In the genomic region with DNA sequence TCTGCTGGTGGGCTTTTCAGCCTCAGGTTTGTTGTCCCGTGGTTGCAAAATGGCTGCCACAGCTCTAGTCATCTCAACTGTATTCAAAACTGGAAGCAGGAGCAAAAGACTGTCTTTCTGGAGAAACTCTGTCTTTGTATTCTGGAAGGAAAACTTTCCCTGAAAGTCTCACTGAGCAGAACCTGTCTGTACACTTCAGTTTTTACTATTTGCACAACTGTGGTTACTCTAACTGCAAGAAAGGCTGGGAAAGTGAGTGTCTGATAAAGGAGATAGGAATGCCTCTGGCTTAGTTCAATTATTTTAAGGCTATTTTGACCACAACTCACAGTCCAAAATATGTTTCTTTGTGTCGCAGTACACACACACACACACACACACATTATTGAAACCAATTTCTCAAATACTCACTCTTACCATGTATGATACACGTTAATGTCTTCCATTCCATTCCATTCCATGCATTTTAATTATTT, we compare ENCODE assay signal across 9 cellular contexts. TPM values are rescaled to one million over a fixed set of nuclear protein-coding genes. Genes with fewer than 3 reads are reported as not detected.
DNase-seq lines count a peak whose midpoint lies in the region; ATAC-seq, FAIRE-seq and TF ChIP-seq lines count a peak whose summit lies in the region.
"Had no signal": no experiment of that assay in that cellular context is flagged by ENCODE, and none has a peak within 500 bp of the region (broad histone marks: within the 10 kb centered on the region; RNA-seq: fewer than 3 reads in every experiment).

No MANE protein-coding gene starts in this region.

- 19% methylated on average over 3 of the region's 3 CpGs for WGBS in K562 (ENCODE audit: insufficient coverage, low coverage, missing lambda C conversion rate)

- intact Hi-C loops in K562 (cut with micrococcal nuclease), result no loop called here

- H3K4me3 Mint-ChIP-seq in activated T-cell treated with anti-CD3 and anti-CD28 coated beads, Interleukin-2, amount 50 U/mL, for 72 hours, result no peak overlapping the region

- no peak for TF ChIP-seq CTCF in K562 (IDR thresholded peaks at IDR 0.05 in 2 of 3, conservative IDR thresholded peaks at IDR 0.05 in 1 of 3; ENCODE audit: insufficient read depth in 2 of 3, low read depth in 1 of 3, low read length in 3 of 3)
- TF ChIP-seq CTCF in kidney epithelial cell (IDR thresholded peaks at IDR 0.05; ENCODE audit: insufficient read depth, low read length, poor library complexity, severe bottlenecking), result no peak

- H3K36me3 ChIP-seq in K562 (ENCODE audit: control insufficient read depth, insufficient read depth, low read length) (0 out of 3 replicates have a peak, but pooled peaks cover 6% of the 10 kb centered on the region), kidney epithelial cell (ENCODE audit: control insufficient read depth, insufficient read depth, low read length) (no peaks in the 10 kb centered on the region)

- no peak overlapping the region for H2AFZ ChIP-seq in K562 (ENCODE audit: low read depth, low read length)

- DNase-seq in HPDE6-E6E7 (ENCODE audit: extremely low spot score) (peak; percentile 60), K562 (ENCODE audit: extremely low read depth in 1 of 4, low spot score in 3 of 4) (no peak), kidney epithelial cell (ENCODE audit: low read depth) (peak; percentile 69), superior temporal gyrus (ENCODE audit: extremely low spot score) (peak; percentile 39)
- no peak for DNase-seq in activated T-cell treated with anti-CD3 and anti-CD28 coated beads, Interleukin-2, amount 50 U/mL, for 72 hours

- H3K4me3 ChIP-seq in K562 (no peak overlapping the region), kidney epithelial cell (ENCODE audit: low read depth, low read length) (no peak overlapping the region)

- peaks cover 10% of the 10 kb centered on the region for H3K4me1 Mint-ChIP-seq in activated T-cell treated with anti-CD3 and anti-CD28 coated beads, Interleukin-2, amount 50 U/mL, for 72 hours (ENCODE audit: low read depth)

- BruUV-seq in K562 (replicated peaks; lab: Mats Ljungman, UMichigan), result no TSS peak

- no peak for TF ChIP-seq RAD21 in K562 (CRISPR knock-in tag; conservative IDR thresholded peaks at IDR 0.05 in 1 of 2, IDR thresholded peaks at IDR 0.05 in 1 of 2)

- peak overlapping the region; percentile 62 for H3K4me2 ChIP-seq in K562 (ENCODE audit: insufficient read depth, low read length)

- TF ChIP-seq POLR2A in K562 (conservative IDR thresholded peaks at IDR 0.05), result no peak

- no peaks in the 10 kb centered on the region for H3K27me3 ChIP-seq in K562 (ENCODE audit: control insufficient read depth in 2 of 2, insufficient read depth in 2 of 2, low read length in 2 of 2)
- H3K27me3 ChIP-seq in kidney epithelial cell (ENCODE audit: control insufficient read depth, insufficient read depth, low read length), result no peaks in the 10 kb centered on the region

- no peak for TF ChIP-seq EP300 in K562 (IDR thresholded peaks at IDR 0.05; ENCODE audit: low read length)

- H3K9me3 ChIP-seq in K562 (replicated peaks; ENCODE audit: control insufficient read depth, insufficient read depth, low read depth, low read length), result no peaks in the 10 kb centered on the region

- H3K27me3 Mint-ChIP-seq in activated T-cell treated with anti-CD3 and anti-CD28 coated beads, Interleukin-2, amount 50 U/mL, for 72 hours (ENCODE audit: low read depth), result no peaks in the 10 kb centered on the region

- H3K36me3 Mint-ChIP-seq in activated T-cell treated with anti-CD3 and anti-CD28 coated beads, Interleukin-2, amount 50 U/mL, for 72 hours (ENCODE audit: insufficient read depth in 2 of 2), result no peaks in the 10 kb centered on the region

- ATAC-seq in K562, result peak; percentile 43
- ATAC-seq in GM21786 (IDR thresholded peaks at IDR 0.05; ENCODE audit: unreplicated experiment), result no peak
- ATAC-seq in activated T-cell treated with anti-CD3 and anti-CD28 coated beads, Interleukin-2, amount 50 U/mL, for 72 hours (replicated peaks in 1 of 2), result no peak
- ATAC-seq in GM21526 (IDR thresholded peaks at IDR 0.05; ENCODE audit: low FRiP score, unreplicated experiment), result no peak
- ATAC-seq in GM18868 (IDR thresholded peaks at IDR 0.05; ENCODE audit: unreplicated experiment), result no peak

- peaks cover 22% of the 10 kb centered on the region in 2 experiments for H3K4me1 ChIP-seq in K562 (replicated peaks in 1 of 2; ENCODE audit: control insufficient read depth in 2 of 2, insufficient read depth in 2 of 2, low read length in 2 of 2)

- CTCF ChIA-PET in K562 (lab: Yijun Ruan, JAX; ENCODE audit: low intra/inter-chr PET ratio), result no interaction called here

- H3K9ac ChIP-seq in K562 (ENCODE audit: insufficient read depth in 1 of 2, low read depth in 2 of 2, low read length in 2 of 2), result 0 out of 4 replicates have a peak overlapping the region, but pooled peaks of 1 of the 2 experiments have one; percentile 4

- H4K20me1 ChIP-seq in K562 (replicated peaks; ENCODE audit: control insufficient read depth, insufficient read depth, low read length), result peaks cover 14% of the 10 kb centered on the region

- no peak overlapping the region for H3K27ac Mint-ChIP-seq in activated T-cell treated with anti-CD3 and anti-CD28 coated beads, Interleukin-2, amount 50 U/mL, for 72 hours

- in situ Hi-C loops in K562 (cut with MboI), result no loop called here

- POLR2A ChIA-PET in K562 (lab: Yijun Ruan, JAX), result interaction anchor here (0.5 to 1.1 kb wide), 3 partner anchors 11 to 95 kb away, joined by 3 to 7 read pairs (median 3); no protein-coding TSS in a partner anchor

- H3K9me3 Mint-ChIP-seq in activated T-cell treated with anti-CD3 and anti-CD28 coated beads, Interleukin-2, amount 50 U/mL, for 72 hours, result no peaks in the 10 kb centered on the region

- peak overlapping the region; percentile 48; the same call in 2 of the 3 replicates for H3K27ac ChIP-seq in K562 (ENCODE audit: extremely low read depth, low read depth, low read length)

- H3K79me2 ChIP-seq in K562 (ENCODE audit: control insufficient read depth, insufficient read depth, low read length), result peaks cover 7% of the 10 kb centered on the region; the same call in 2 of the 3 replicates

- peaks cover 3% of the 10 kb centered on the region for H3K9me1 ChIP-seq in K562 (ENCODE audit: control insufficient read depth, insufficient read depth, low read length)

- no peak for FAIRE-seq in K562 (lab: Jason Lieb, UNC)
- FAIRE-seq: colon had no signal

TF ChIP-seq in K562, 482 proteins besides CTCF, POLR2A, EP300 and RAD21 (continues in another document):
- TF ChIP-seq ZNF143 (CRISPR knock-in tag; IDR thresholded peaks at IDR 0.05), result no peak
- TF ChIP-seq YY1 (IDR thresholded peaks at IDR 0.05; ENCODE audit: borderline replicate concordance in 1 of 3, control insufficient read depth in 1 of 3, extremely low read depth in 1 of 3, insufficient read depth in 3 of 3, insufficient read length in 1 of 3, insufficient replicate concordance in 2 of 3, low read depth in 1 of 3, low read length in 2 of 3), result peak in 2 of 3 experiments; percentile 11 to 83
- TF ChIP-seq BDP1 (IDR thresholded peaks at IDR 0.05; ENCODE audit: insufficient read depth, insufficient read length), result no peak
- no peak for TF ChIP-seq CHD4 (IDR thresholded peaks at IDR 0.05; ENCODE audit: insufficient read depth, insufficient replicate concordance, low read depth, low read length, poor library complexity, severe bottlenecking)

RNA-seq across cellular contexts. Expression of a gene that starts 49.7 kb away (rescaled TPM):
- 11.5 and 24.1 TPM in 2 replicates for total RNA-seq in K562 (2011; cell fraction: chromatin; rRNA removed; ENCODE audit: low replicate concordance)
- 15.1 and 17.2 TPM in 2 replicates for total RNA-seq in K562 (2011; cell fraction: nucleolus; rRNA removed)
- total RNA-seq in K562 (2011; cell fraction: nucleoplasm; rRNA removed), result 13.1 and 17.8 TPM in 2 replicates
- 4.3 and 5.9 TPM in 2 replicates for total RNA-seq in K562 (2014; rRNA removed)
- total RNA-seq in K562 (2014; rRNA removed; fragmentation: Illumina TruSeq; extraction: Trizol), result 1.6 and 1.8 TPM in 2 replicates
- total RNA-seq in K562 (2015; rRNA removed; fragmentation: Illumina TruSeq; extraction: Trizol), result 1.8 and 2.3 TPM in 2 replicates
- total RNA-seq in K562 (2021), result 26.3 and 32.2 TPM in 2 replicates
- 3.0 and 9.6 TPM in 2 replicates for polyA plus RNA-seq in K562 (2011; rRNA removed)
- 6.5 and 11.7 TPM in 2 replicates for polyA plus RNA-seq in K562 (2011; cell fraction: cytosol; rRNA removed)
- 5.3 and 11.9 TPM in 2 replicates for polyA plus RNA-seq in K562 (2011; cell fraction: nucleus; rRNA removed)
- 20.4 and 23.6 TPM in 2 replicates for polyA plus RNA-seq in K562 (2012)
- 14.7 and 15.3 TPM in 2 replicates for polyA plus RNA-seq in K562 (2014; fragmentation: Illumina TruSeq; extraction: Trizol)
- polyA plus RNA-seq in K562 (2014; fragmentation: Nextera tagmentation; extraction: Ambion mirVana), result 1 to 10 TPM; 1.7 to 2.1 TPM
- 7.5 and 9.0 TPM in 2 replicates for polyA plus RNA-seq in K562 (2014; rRNA removed)
- polyA minus RNA-seq in K562 (2011; rRNA and poly(A)+ RNA removed), result 4.3 and 4.9 TPM in 2 replicates
- 31.8 and 37.0 TPM in 2 replicates for polyA minus RNA-seq in K562 (2011; cell fraction: cytosol; rRNA and poly(A)+ RNA removed)
- 7.6 and 8.9 TPM in 2 replicates for polyA minus RNA-seq in K562 (2011; cell fraction: nucleus; rRNA and poly(A)+ RNA removed)
- total RNA-seq in kidney epithelial cell, result 32.5 and 37.4 TPM in 2 replicates
- total RNA-seq in activated T-cell treated with anti-CD3 and anti-CD28 coated beads, Interleukin-2, amount 50 U/mL, for 72 hours, result 1 to 10 TPM; 1.6 to 2.9 TPM

RNA-seq across cellular contexts. Expression of a gene that starts 54.5 kb away (rescaled TPM):
- total RNA-seq in K562 (2011; cell fraction: chromatin; rRNA removed; ENCODE audit: low replicate concordance), result 9.5 and 15.2 TPM in 2 replicates
- 8.5 and 9.6 TPM in 2 replicates for total RNA-seq in K562 (2011; cell fraction: nucleolus; rRNA removed)
- 8.5 and 11.8 TPM in 2 replicates for total RNA-seq in K562 (2011; cell fraction: nucleoplasm; rRNA removed)
- 1.0 and 1.2 TPM in 2 replicates for total RNA-seq in K562 (2014; rRNA removed)
- 0.87 and 1.6 TPM in 2 replicates for total RNA-seq in K562 (2014; rRNA removed; fragmentation: Illumina TruSeq; extraction: Trizol)
- 1.4 and 1.5 TPM in 2 replicates for total RNA-seq in K562 (2015; rRNA removed; fragmentation: Illumina TruSeq; extraction: Trizol)
- total RNA-seq in K562 (2021), result 8.8 and 9.0 TPM in 2 replicates
- polyA plus RNA-seq in K562 (2011; rRNA removed), result 0.26 and 0.51 TPM in 2 replicates
- 0.29 and 0.31 TPM in 2 replicates for polyA plus RNA-seq in K562 (2011; cell fraction: cytosol; rRNA removed)
- polyA plus RNA-seq in K562 (2011; cell fraction: nucleus; rRNA removed), result 2.0 and 2.6 TPM in 2 replicates
- polyA plus RNA-seq in K562 (2012), result 5.1 and 5.2 TPM in 2 replicates
- polyA plus RNA-seq in K562 (2014; fragmentation: Illumina TruSeq; extraction: Trizol), result 7.4 and 7.6 TPM in 2 replicates
- polyA plus RNA-seq in K562 (2014; fragmentation: Nextera tagmentation; extraction: Ambion mirVana), result under 1 TPM; 0.01 to 0.07 TPM
- polyA plus RNA-seq in K562 (2014; rRNA removed), result 1.7 and 2.7 TPM in 2 replicates
- 0.90 and 1.2 TPM in 2 replicates for polyA minus RNA-seq in K562 (2011; rRNA and poly(A)+ RNA removed)
- polyA minus RNA-seq in K562 (2011; cell fraction: cytosol; rRNA and poly(A)+ RNA removed), result 1.2 and 1.3 TPM in 2 replicates
- polyA minus RNA-seq in K562 (2011; cell fraction: nucleus; rRNA and poly(A)+ RNA removed), result 3.1 and 4.8 TPM in 2 replicates
- 11.2 and 13.8 TPM in 2 replicates for total RNA-seq in kidney epithelial cell
- 10 to 100 TPM; 17.0 to 17.9 TPM for total RNA-seq in activated T-cell treated with anti-CD3 and anti-CD28 coated beads, Interleukin-2, amount 50 U/mL, for 72 hours

Comparison
In these comparisons a context has a peak if more than half of its experiments do, and no peak if none do; other contexts are left out.
1. DNase-seq: peak in HPDE6-E6E7 (single experiment), kidney epithelial cell (single experiment) and superior temporal gyrus (single experiment); none in K562 (0 of 4) and activated T-cell treated with anti-CD3 and anti-CD28 coated beads, Interleukin-2, amount 50 U/mL, for 72 hours (0 of 2).